Comparison of ENCODE assay signal across 21 cellular contexts in the genomic region with DNA sequence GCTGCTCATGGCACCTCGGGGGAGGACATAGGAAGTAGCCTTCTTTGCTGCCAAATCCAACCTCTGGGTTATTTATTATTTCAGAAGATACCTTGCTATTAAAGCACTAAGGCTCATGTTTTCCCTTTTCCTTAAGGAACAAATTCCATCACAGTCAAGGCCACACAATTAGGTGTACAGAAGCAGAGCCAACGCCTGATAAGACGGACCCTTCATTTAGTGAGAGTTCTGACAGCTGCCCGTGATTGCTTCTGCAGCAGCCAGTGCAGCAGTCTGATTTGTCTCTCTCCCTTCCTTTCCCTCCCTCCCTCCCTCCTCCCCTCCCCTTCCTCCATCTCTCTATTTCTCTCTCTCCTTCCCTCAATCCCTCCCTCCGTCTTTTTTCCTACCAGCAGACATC.
"Had no signal": no experiment of that assay in that cellular context is flagged by ENCODE, and none has a peak within 500 bp of the region (broad histone marks: within the 10 kb centered on the region; RNA-seq: fewer than 3 reads in every experiment).

No MANE protein-coding gene starts in this region.

- H3K4me1 Mint-ChIP-seq: mesothelial cell of epicardium had no signal

- H3K27ac Mint-ChIP-seq: dendritic cell treated with granulocyte-macrophage colony-stimulating factor and Interleukin-4, amounts not matched to agents 40 ng/mL and 50 ng/mL, for 4 days; effector memory CD8-positive, alpha-beta T cell; endodermal cell; mesothelial cell of epicardium had no signal

- H3K9me3 Mint-ChIP-seq: dendritic cell treated with granulocyte-macrophage colony-stimulating factor and Interleukin-4, amounts not matched to agents 40 ng/mL and 50 ng/mL, for 4 days; effector memory CD8-positive, alpha-beta T cell; endodermal cell; mesothelial cell of epicardium had no signal

- DNase-seq: colonic mucosa; cortex of kidney; effector CD8-positive, alpha-beta T cell; effector memory CD8-positive, alpha-beta T cell; endodermal cell; erythroblast; esophagus squamous epithelium; foreskin fibroblast; foreskin melanocyte; gastrocnemius medialis; head of caudate nucleus; heart right ventricle; hippocampal formation; left cardiac atrium; left lung; left ventricle myocardium superior; lower lobe of right lung; mesenchymal stem cell; mucosa of descending colon had no signal

- H3K4me3 Mint-ChIP-seq: dendritic cell treated with granulocyte-macrophage colony-stimulating factor and Interleukin-4, amounts not matched to agents 40 ng/mL and 50 ng/mL, for 4 days; effector memory CD8-positive, alpha-beta T cell; endodermal cell; mesothelial cell of epicardium had no signal

- H3K36me3 Mint-ChIP-seq: mesothelial cell of epicardium had no signal
